In genomic region chr1:171219346-171219745, GRCh38 we compare ENCODE assay signal across 12 cellular contexts. TPM values are rescaled to one million over a fixed set of nuclear protein-coding genes. Genes with fewer than 3 reads are reported as not detected.
A peak's percentile ranks its signal among the peaks of the same experiment; 100 is the strongest.
DNase-seq lines count a peak whose midpoint lies in the region; ATAC-seq, FAIRE-seq and TF ChIP-seq lines count a peak whose summit lies in the region.
"Not testable (repeated sequence)": the region's sequence is repeated elsewhere in the genome, so short reads cannot be mapped to it uniquely, and the experiment has no call there.
"Had no signal": no experiment of that assay in that cellular context is flagged by ENCODE, and none has a peak within 500 bp of the region (broad histone marks: within the 10 kb centered on the region; RNA-seq: fewer than 3 reads in every experiment).

No MANE protein-coding gene starts in this region.

- intact Hi-C loops in dendritic cell treated with granulocyte-macrophage colony-stimulating factor and Interleukin-4, amounts not matched to agents 40 ng/mL and 50 ng/mL, for 4 days (cut with micrococcal nuclease); upper lobe of right lung (cut with DNase I): not testable (repeated sequence)

- H3K27me3 ChIP-seq in KMS-11 (ENCODE audit: insufficient read depth, low read depth); astrocyte (ENCODE audit: insufficient read depth, low read length); keratinocyte (ENCODE audit: control insufficient read depth, extremely low read depth, insufficient read depth, low read length); upper lobe of right lung: not testable (repeated sequence)

- H3K27ac ChIP-seq in C4-2B = peak overlapping the region; percentile 87; the same call in 1 of the 2 replicates
- not testable (repeated sequence) for H3K27ac ChIP-seq in KMS-11
- H3K27ac ChIP-seq in astrocyte (ENCODE audit: low read depth, low read length) = peak overlapping the region; percentile 93
- peak overlapping the region; percentile 87 for H3K27ac ChIP-seq in keratinocyte (ENCODE audit: control insufficient read depth, insufficient read depth, low read length)
- peak overlapping the region; percentile 38 for H3K27ac ChIP-seq in upper lobe of right lung

- DNase-seq in astrocyte (ENCODE audit: low read depth) (peak; percentile 64), fibroblast of the aortic adventitia (ENCODE audit: low read depth) (peak; percentile 46)
- not testable (repeated sequence) for DNase-seq in keratinocyte (ENCODE audit: low read depth, low spot score); osteocyte (ENCODE audit: extremely low spot score, unreplicated experiment); upper lobe of right lung

- not testable (repeated sequence) for ATAC-seq in upper lobe of right lung

- H3K36me3 ChIP-seq in KMS-11 (ENCODE audit: insufficient read depth); astrocyte (ENCODE audit: insufficient read depth, low read length); keratinocyte (ENCODE audit: control insufficient read depth in 2 of 2, extremely low read depth in 1 of 2, insufficient read depth in 2 of 2, low read length in 2 of 2); upper lobe of right lung: not testable (repeated sequence)

- H3K79me2 ChIP-seq in KMS-11 (ENCODE audit: insufficient read depth, low read depth); astrocyte (ENCODE audit: insufficient read depth, low read length); keratinocyte (ENCODE audit: control insufficient read depth, insufficient read depth, low read length): not testable (repeated sequence)

- not testable (repeated sequence) for H3K4me3 ChIP-seq in KMS-11 (IDR thresholded peaks at IDR 0.05; ENCODE audit: insufficient read depth, low read depth, low read length); astrocyte (ENCODE audit: insufficient read depth, low read depth, low read length); fibroblast of the aortic adventitia (ENCODE audit: low read depth, low read length); keratinocyte (ENCODE audit: control insufficient read depth in 2 of 3, extremely low read depth in 1 of 3, insufficient read depth in 2 of 3, low read depth in 1 of 3, low read length in 3 of 3); upper lobe of right lung

- dilution Hi-C loops in keratinocyte (cut with MboI; ENCODE audit: extremely low pct_ligation_motif_present, low sequenced_read_pairs) = not testable (repeated sequence)

- peak; percentile 73 for FAIRE-seq in astrocyte (lab: Jason Lieb, UNC)
- FAIRE-seq in keratinocyte (lab: Jason Lieb, UNC) = peak; percentile 96

- not testable (repeated sequence) for H4K20me1 ChIP-seq in KMS-11 (ENCODE audit: insufficient read depth); astrocyte (ENCODE audit: insufficient read depth, low read length); keratinocyte (ENCODE audit: control insufficient read depth, extremely low read depth, insufficient read depth, low read length)

- H3K27me3 Mint-ChIP-seq in astrocyte (ENCODE audit: low read depth, unreplicated experiment); dendritic cell treated with granulocyte-macrophage colony-stimulating factor and Interleukin-4, amounts not matched to agents 40 ng/mL and 50 ng/mL, for 4 days; osteocyte (ENCODE audit: unreplicated experiment): not testable (repeated sequence)

- not testable (repeated sequence) for TF ChIP-seq CTCF in C4-2B (conservative IDR thresholded peaks at IDR 0.05); KMS-11 (conservative IDR thresholded peaks at IDR 0.05; ENCODE audit: low read depth, low read length); astrocyte (IDR thresholded peaks at IDR 0.05; ENCODE audit: insufficient read depth, low read depth, low read length); fibroblast of the aortic adventitia (IDR thresholded peaks at IDR 0.05; ENCODE audit: insufficient read depth, low read length); keratinocyte (optimal IDR thresholded peaks at IDR 0.05 in 1 of 3, IDR thresholded peaks at IDR 0.05 in 1 of 3, conservative IDR thresholded peaks at IDR 0.05 in 1 of 3; ENCODE audit: extremely low read depth in 1 of 3, insufficient read depth in 2 of 3, low read length in 3 of 3); osteocyte (IDR thresholded peaks at IDR 0.05); upper lobe of right lung (IDR thresholded peaks at IDR 0.05)

- not testable (repeated sequence) for H3K9me1 ChIP-seq in keratinocyte (ENCODE audit: control insufficient read depth, extremely low read depth, insufficient read depth, low read length)

- peaks cover 34% of the 10 kb centered on the region for H3K4me1 ChIP-seq in KMS-11 (ENCODE audit: low read depth, poor library complexity, severe bottlenecking)
- peaks cover 30% of the 10 kb centered on the region for H3K4me1 ChIP-seq in astrocyte (ENCODE audit: insufficient read depth, low read length)
- H3K4me1 ChIP-seq in keratinocyte (ENCODE audit: control insufficient read depth, extremely low read depth, insufficient read depth, low read length) = peaks cover 55% of the 10 kb centered on the region
- H3K4me1 ChIP-seq in upper lobe of right lung = peaks cover 11% of the 10 kb centered on the region

- H3K36me3 Mint-ChIP-seq in astrocyte (ENCODE audit: low read depth, unreplicated experiment); dendritic cell treated with granulocyte-macrophage colony-stimulating factor and Interleukin-4, amounts not matched to agents 40 ng/mL and 50 ng/mL, for 4 days (ENCODE audit: low read depth); osteocyte (ENCODE audit: unreplicated experiment): not testable (repeated sequence)

- H2AFZ ChIP-seq in KMS-11 (ENCODE audit: low read depth); astrocyte (ENCODE audit: low read depth, low read length); keratinocyte (ENCODE audit: control insufficient read depth, low read length): not testable (repeated sequence)

- H3K27ac Mint-ChIP-seq in astrocyte (ENCODE audit: unreplicated experiment) (peak overlapping the region; percentile 99), osteocyte (ENCODE audit: unreplicated experiment) (peak overlapping the region; percentile 95)
- peak overlapping the region; percentile 32 for H3K27ac Mint-ChIP-seq in dendritic cell treated with granulocyte-macrophage colony-stimulating factor and Interleukin-4, amounts not matched to agents 40 ng/mL and 50 ng/mL, for 4 days

- not testable (repeated sequence) for H3K9ac ChIP-seq in KMS-11; keratinocyte (ENCODE audit: control insufficient read depth, extremely low read depth, insufficient read depth, low read length)
- H3K9ac ChIP-seq in astrocyte (ENCODE audit: low read length) = peak overlapping the region; percentile 79

- H3K9me3 ChIP-seq in astrocyte (ENCODE audit: insufficient read depth, low read depth, low read length); keratinocyte (ENCODE audit: control insufficient read depth, low read depth, low read length); upper lobe of right lung: not testable (repeated sequence)

- not testable (repeated sequence) for H3K9me3 Mint-ChIP-seq in astrocyte (ENCODE audit: unreplicated experiment); dendritic cell treated with granulocyte-macrophage colony-stimulating factor and Interleukin-4, amounts not matched to agents 40 ng/mL and 50 ng/mL, for 4 days; osteocyte (ENCODE audit: unreplicated experiment)

- H3K4me2 ChIP-seq in KMS-11 (peak overlapping the region; percentile 27; the same call in 1 of the 2 replicates), astrocyte (ENCODE audit: low read length) (peak overlapping the region; percentile 82), keratinocyte (ENCODE audit: control insufficient read depth, extremely low read depth, insufficient read depth, low read depth, low read length) (peak overlapping the region; percentile 81)

- H3K4me3 Mint-ChIP-seq in astrocyte (ENCODE audit: unreplicated experiment); dendritic cell treated with granulocyte-macrophage colony-stimulating factor and Interleukin-4, amounts not matched to agents 40 ng/mL and 50 ng/mL, for 4 days; osteocyte (ENCODE audit: unreplicated experiment): not testable (repeated sequence)

- H3K4me1 Mint-ChIP-seq in astrocyte (ENCODE audit: low read depth, unreplicated experiment) (peaks cover 42% of the 10 kb centered on the region), osteocyte (ENCODE audit: unreplicated experiment) (peaks cover 69% of the 10 kb centered on the region)
- peaks cover 34% of the 10 kb centered on the region for H3K4me1 Mint-ChIP-seq in dendritic cell treated with granulocyte-macrophage colony-stimulating factor and Interleukin-4, amounts not matched to agents 40 ng/mL and 50 ng/mL, for 4 days (ENCODE audit: low read depth)

RNA-seq across cellular contexts. Expression of gene FMO1, which starts 28.9 kb away (rescaled TPM):
- total RNA-seq in astrocyte = not detected in 2 replicates
- 0.18 and 7.8 TPM in 2 replicates for total RNA-seq in fibroblast of the aortic adventitia (ENCODE audit: low replicate concordance)
- 0.07 to 0.17 TPM in 2 of 3 replicates, not detected in the other for polyA plus RNA-seq in keratinocyte
- not detected for polyA plus RNA-seq in keratinocyte (2011; ENCODE audit: low read depth)
- polyA plus RNA-seq in keratinocyte (2011; cell fraction: cytosol; rRNA removed) = 0.04 TPM in 1 of 2 replicates, not detected in the other
- polyA plus RNA-seq in keratinocyte (2011; cell fraction: nucleus; rRNA removed) = not detected in 2 replicates
- polyA plus RNA-seq in keratinocyte (2012; ENCODE audit: low replicate concordance) = 0.30 TPM in 1 of 2 replicates, not detected in the other
- polyA minus RNA-seq in keratinocyte = 0.93 to 1.3 TPM in 2 of 3 replicates, not detected in the other
- polyA minus RNA-seq in keratinocyte (2011; cell fraction: cytosol; rRNA and poly(A)+ RNA removed) = not detected
- not detected in 2 replicates for polyA minus RNA-seq in keratinocyte (2011; cell fraction: nucleus; rRNA and poly(A)+ RNA removed)
- 2.7 and 3.6 TPM in 2 replicates for total RNA-seq in osteocyte
- total RNA-seq in upper lobe of right lung = 1.3 TPM
- total RNA-seq: A673; activated CD8-positive, alpha-beta memory T cell treated with anti-CD3 and anti-CD28 coated beads for 36 hours; activated T-cell treated with anti-CD3 and anti-CD28 coated beads, Interleukin-2, amount 50 U/mL, for 4 hours had no signal
- polyA plus RNA-seq: neural cell had no signal

RNA-seq across cellular contexts. Expression of gene FMO2, which starts 34.2 kb away (rescaled TPM):
- total RNA-seq in astrocyte (not detected in 2 replicates), fibroblast of the aortic adventitia (ENCODE audit: low replicate concordance) (0.45 and 7.4 TPM in 2 replicates), osteocyte (0.24 and 0.94 TPM in 2 replicates), upper lobe of right lung (392 TPM)
- polyA plus RNA-seq in keratinocyte = 0.05 TPM in 2 of 3 replicates, not detected in the other
- 1.9 TPM for polyA plus RNA-seq in keratinocyte (2011; ENCODE audit: low read depth)
- polyA plus RNA-seq in keratinocyte (2011; cell fraction: cytosol; rRNA removed) = not detected in 2 replicates
- polyA plus RNA-seq in keratinocyte (2011; cell fraction: nucleus; rRNA removed) = not detected in 2 replicates
- polyA plus RNA-seq in keratinocyte (2012; ENCODE audit: low replicate concordance) = 1.0 TPM in 1 of 2 replicates, not detected in the other
- not detected in 3 replicates for polyA minus RNA-seq in keratinocyte
- not detected for polyA minus RNA-seq in keratinocyte (2011; cell fraction: cytosol; rRNA and poly(A)+ RNA removed)
- not detected in 2 replicates for polyA minus RNA-seq in keratinocyte (2011; cell fraction: nucleus; rRNA and poly(A)+ RNA removed)
- total RNA-seq: A673; activated CD8-positive, alpha-beta memory T cell treated with anti-CD3 and anti-CD28 coated beads for 36 hours had no signal
- polyA plus RNA-seq: neural cell had no signal

Comparison
In these comparisons a context has a peak if more than half of its experiments do, and no peak if none do; other contexts are left out.
1. H3K4me2 ChIP-seq: peak in every context shown above with its lines; median percentile 82 in astrocyte; 81 in keratinocyte; 27 in KMS-11.
2. H3K27ac Mint-ChIP-seq: peak in every context shown above with its lines; median percentile 99 in astrocyte; 95 in osteocyte; 32 in dendritic cell treated with granulocyte-macrophage colony-stimulating factor and Interleukin-4, amounts not matched to agents 40 ng/mL and 50 ng/mL, for 4 days.
3. RNA of gene FMO2, which starts 34.2 kb away (total RNA-seq): 392 TPM in upper lobe of right lung (single experiment); 0.45 to 7.4 TPM in fibroblast of the aortic adventitia, 0.24 to 0.94 TPM in osteocyte and not detected in astrocyte; every median in the first group is over 10 times any median in the second.